In genomic region chr10:22992621-22993020, GRCh38 we compare ENCODE assay signal across 18 cellular contexts.
A peak's percentile ranks its signal among the peaks of the same experiment; 100 is the strongest.
DNase-seq lines count a peak whose midpoint lies in the region; ATAC-seq and TF ChIP-seq lines count a peak whose summit lies in the region.
"Had no signal": no experiment of that assay in that cellular context is flagged by ENCODE, and none has a peak within 500 bp of the region (broad histone marks: within the 10 kb centered on the region; RNA-seq: fewer than 3 reads in every experiment).

No MANE protein-coding gene starts in this region.

- H3K4me1 ChIP-seq in OCI-LY3 (ENCODE audit: low read length) = peaks cover 18% of the 10 kb centered on the region
- H3K4me1 ChIP-seq in right lobe of liver = peaks cover 0 to 7% (median 3%) of the 10 kb centered on the region in 4 donors
- H3K4me1 ChIP-seq: SJSA1 had no signal

- no peak overlapping the region for H3K4me3 Mint-ChIP-seq in stimulated activated naive CD8-positive, alpha-beta T cell treated with anti-CD3 and anti-CD28 coated beads, Interleukin-15, amount 100 ng/mL, for 72 hours
- H3K4me3 Mint-ChIP-seq: CD14-positive monocyte, HFFc6 had no signal

- 0 out of 2 replicates have a peak overlapping the region, but pooled peaks have one; percentile 45 for H3K4me2 ChIP-seq in OCI-LY3 (ENCODE audit: low read length)

- no peak overlapping the region for H2AFZ ChIP-seq in OCI-LY3 (ENCODE audit: low read depth, low read length)

- no peaks in the 10 kb centered on the region for H3K9me3 ChIP-seq in OCI-LY3 (ENCODE audit: insufficient read depth, low read length)
- H3K9me3 ChIP-seq in right lobe of liver = no peaks in the 10 kb centered on the region
- H3K9me3 ChIP-seq: SJSA1 had no signal

- no peak overlapping the region for H3K27ac Mint-ChIP-seq in stimulated activated naive CD8-positive, alpha-beta T cell treated with anti-CD3 and anti-CD28 coated beads, Interleukin-15, amount 100 ng/mL, for 72 hours
- H3K27ac Mint-ChIP-seq: CD14-positive monocyte, HFFc6 had no signal

- peaks cover 11% of the 10 kb centered on the region for H3K4me1 Mint-ChIP-seq in stimulated activated naive CD8-positive, alpha-beta T cell treated with anti-CD3 and anti-CD28 coated beads, Interleukin-15, amount 100 ng/mL, for 72 hours

- in situ Hi-C loops in G401 (cut with HindIII; ENCODE audit: low sequenced_read_pairs) = loop anchor here (25.0 kb wide), 2 partner anchors 405 to 680 kb away; partner anchors contain the start of genes BMI1 and COMMD3

- H3K79me2 ChIP-seq in OCI-LY3 (ENCODE audit: low read length) = no peaks in the 10 kb centered on the region

- no peak overlapping the region for H3K9ac ChIP-seq in OCI-LY3 (ENCODE audit: low read length)

- H3K9me3 Mint-ChIP-seq in stimulated activated naive CD8-positive, alpha-beta T cell treated with anti-CD3 and anti-CD28 coated beads, Interleukin-15, amount 100 ng/mL, for 72 hours = no peaks in the 10 kb centered on the region
- H3K9me3 Mint-ChIP-seq: CD14-positive monocyte, HFFc6 had no signal

- no peaks in the 10 kb centered on the region for H3K36me3 ChIP-seq in OCI-LY3 (replicated peaks; ENCODE audit: low read depth, low read length)
- H3K36me3 ChIP-seq in right lobe of liver = no peaks in the 10 kb centered on the region
- H3K36me3 ChIP-seq: SJSA1 had no signal

- H3K27me3 Mint-ChIP-seq in stimulated activated naive CD8-positive, alpha-beta T cell treated with anti-CD3 and anti-CD28 coated beads, Interleukin-15, amount 100 ng/mL, for 72 hours = peaks cover 17% of the 10 kb centered on the region

- intact Hi-C loops in right lobe of liver (cut with DNase I) = loop anchor here in 1 of 2 donors (10.0 kb wide), 1 partner anchor 988 kb away; the partner anchor contains the start of gene DNAJC1

- 22% methylated on average over 7 of the region's 8 CpGs for WGBS in right lobe of liver (ENCODE audit: insufficient coverage, low coverage, low lambda C conversion rate, missing lambda C conversion rate)

- no peak for TF ChIP-seq CTCF in OCI-LY3 (IDR thresholded peaks at IDR 0.05; ENCODE audit: low read depth, low read length)
- no peak for TF ChIP-seq CTCF in right lobe of liver (IDR thresholded peaks at IDR 0.05)

- H3K27me3 ChIP-seq in OCI-LY3 (ENCODE audit: low read depth, low read length) (peaks cover 6% of the 10 kb centered on the region; the same call in 1 of the 2 replicates), right lobe of liver (no peaks in the 10 kb centered on the region)

- ATAC-seq in right lobe of liver (peak; percentile 82 to 91 (median 90)), HG03354 (IDR thresholded peaks at IDR 0.05; ENCODE audit: poor library complexity, severe bottlenecking, unreplicated experiment) (no peak)
- no peak for ATAC-seq in stimulated activated naive CD8-positive, alpha-beta T cell treated with anti-CD3 and anti-CD28 coated beads, Interleukin-15, amount 100 ng/mL, for 72 hours

- peak; percentile 69 for DNase-seq in G401 (ENCODE audit: low spot score)
- DNase-seq in NCI-H1105 treated with DMSO at 0.1 percent for 48 hours (lab: John Stamatoyannopoulos, UW) = peak; percentile 60
- DNase-seq in right lobe of liver = peak in 1 of 3 donors; percentile 68
- no peak for DNase-seq in KG1 (lab: John Stamatoyannopoulos, UW)
- DNase-seq in stimulated activated naive CD8-positive, alpha-beta T cell treated with anti-CD3 and anti-CD28 coated beads, Interleukin-15, amount 100 ng/mL, for 72 hours = no peak
- DNase-seq: ACHN; AML-193; COR-L47; HFFc6; Kasumi-1; NCI-H1092 treated with DMSO at 0.1 percent for 48 hours; NK-92 treated with Interleukin-12 subunit alpha and Interleukin-12 subunit beta, amount 100 ng/mL, for 24 hours; OCI-M1; RPMI8226 had no signal

- H3K4me3 ChIP-seq in OCI-LY3 (ENCODE audit: low read length) (no peak overlapping the region), right lobe of liver (no peak overlapping the region)
- H3K4me3 ChIP-seq: SJSA1 had no signal

- no peak overlapping the region for H3K27ac ChIP-seq in OCI-LY3 (ENCODE audit: low read length)
- no peak overlapping the region for H3K27ac ChIP-seq in right lobe of liver
- H3K27ac ChIP-seq: SJSA1 had no signal

- TF ChIP-seq POLR2A in right lobe of liver (IDR thresholded peaks at IDR 0.05) = no peak

- no peaks in the 10 kb centered on the region for H4K20me1 ChIP-seq in OCI-LY3 (ENCODE audit: insufficient read depth, low read length)

Comparison
In these comparisons a context has a peak if more than half of its experiments do, and no peak if none do; other contexts are left out.
1. DNase-seq: peak in G401 (single experiment) and NCI-H1105 treated with DMSO at 0.1 percent for 48 hours (single experiment); none in KG1 (single experiment) and stimulated activated naive CD8-positive, alpha-beta T cell treated with anti-CD3 and anti-CD28 coated beads, Interleukin-15, amount 100 ng/mL, for 72 hours (0 of 2).
2. ATAC-seq: peak in right lobe of liver (4 of 4); none in stimulated activated naive CD8-positive, alpha-beta T cell treated with anti-CD3 and anti-CD28 coated beads, Interleukin-15, amount 100 ng/mL, for 72 hours (single experiment) and HG03354 (single experiment).